ENCODE assay signal across 27 cellular contexts in the genomic region with DNA sequence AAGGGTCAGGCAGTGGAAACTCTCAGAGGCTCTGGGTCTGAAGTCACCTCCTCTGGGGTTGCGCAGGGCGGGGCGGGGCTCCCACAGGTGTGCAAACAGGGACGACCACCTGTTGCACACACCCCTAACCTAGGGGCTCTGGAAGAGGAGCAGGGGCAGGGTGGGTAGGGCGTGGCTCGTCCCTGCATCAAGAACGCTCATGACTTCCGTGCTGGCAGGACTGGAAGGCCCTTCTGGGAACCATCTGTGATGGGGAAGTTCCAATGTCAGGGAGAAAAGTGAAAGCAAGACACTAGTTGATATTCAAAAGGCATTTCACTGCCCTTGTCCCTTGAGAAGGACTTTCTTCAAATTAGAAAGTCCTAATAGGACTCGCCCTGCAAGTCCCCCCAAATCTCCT. TPM values are rescaled to one million over a fixed set of nuclear protein-coding genes. Genes with fewer than 3 reads are reported as not detected.
DNase-seq lines count a peak whose midpoint lies in the region; ATAC-seq and TF ChIP-seq lines count a peak whose summit lies in the region.
"Had no signal": no experiment of that assay in that cellular context is flagged by ENCODE, and none has a peak within 500 bp of the region (broad histone marks: within the 10 kb centered on the region; RNA-seq: fewer than 3 reads in every experiment).

No MANE protein-coding gene starts in this region.

- no peaks in the 10 kb centered on the region for H3K9me3 ChIP-seq in endodermal cell (ENCODE audit: control insufficient read depth, low read length)
- H3K9me3 ChIP-seq: pancreas, right lobe of liver had no signal

- H3K36me3 ChIP-seq in endodermal cell (ENCODE audit: control insufficient read depth, insufficient read depth, low read length) = no peaks in the 10 kb centered on the region
- H3K36me3 ChIP-seq: pancreas had no signal

- POLR2A ChIA-PET in RWPE1 (lab: Yijun Ruan, JAX; ENCODE audit: low non-redundant PET) = no interaction called here

- H3K27me3 Mint-ChIP-seq in endodermal cell (ENCODE audit: insufficient read depth) = peaks cover 1% of the 10 kb centered on the region
- H3K27me3 Mint-ChIP-seq in stimulated activated memory B cell treated with anti-CD40 and anti-IgM and Interleukin-4, amounts not matched to agents 10 μg/mL and 1 μg/mL and 100 μg/mL, for 72 hours = no peaks in the 10 kb centered on the region
- H3K27me3 Mint-ChIP-seq: activated naive CD8-positive, alpha-beta T cell treated with anti-CD3 and anti-CD28 coated beads, Interleukin-2, amount 50 U/mL, for 24 hours; CD4-positive, alpha-beta memory T cell; naive thymus-derived CD8-positive, alpha-beta T cell; T-cell had no signal

- no peak overlapping the region for H3K4me3 ChIP-seq in endodermal cell (ENCODE audit: low read length)
- H3K4me3 ChIP-seq: hepatocyte, pancreas, right lobe of liver had no signal

- peaks cover 25% of the 10 kb centered on the region for H3K4me1 Mint-ChIP-seq in endodermal cell
- peaks cover 18% of the 10 kb centered on the region for H3K4me1 Mint-ChIP-seq in stimulated activated memory B cell treated with anti-CD40 and anti-IgM and Interleukin-4, amounts not matched to agents 10 μg/mL and 1 μg/mL and 100 μg/mL, for 72 hours

- no peaks in the 10 kb centered on the region for H3K27me3 ChIP-seq in endodermal cell (ENCODE audit: control insufficient read depth, insufficient read depth, low read length, poor library complexity, severe bottlenecking)
- H3K27me3 ChIP-seq: foreskin keratinocyte, hepatocyte, pancreas, right lobe of liver had no signal

- peak overlapping the region; percentile 99 for H3K27ac ChIP-seq in RWPE1
- H3K27ac ChIP-seq in endodermal cell (ENCODE audit: low read depth, low read length) = no peak overlapping the region
- H3K27ac ChIP-seq: 22Rv1, foreskin keratinocyte, hepatocyte, pancreas, right lobe of liver had no signal

- CTCF ChIA-PET in RWPE1 (lab: Yijun Ruan, JAX) = interaction anchor here (0.6 kb wide), 2 partner anchors 18 to 1018 kb away, joined by 4 to 10 read pairs; no protein-coding TSS in a partner anchor

- no peak overlapping the region for H3K9ac ChIP-seq in endodermal cell (ENCODE audit: extremely low read depth, low read length, poor library complexity, severe bottlenecking)

- H3K9me3 Mint-ChIP-seq in endodermal cell = no peaks in the 10 kb centered on the region
- H3K9me3 Mint-ChIP-seq in stimulated activated memory B cell treated with anti-CD40 and anti-IgM and Interleukin-4, amounts not matched to agents 10 μg/mL and 1 μg/mL and 100 μg/mL, for 72 hours = no peaks in the 10 kb centered on the region
- H3K9me3 Mint-ChIP-seq: activated naive CD8-positive, alpha-beta T cell treated with anti-CD3 and anti-CD28 coated beads, Interleukin-2, amount 50 U/mL, for 24 hours; CD4-positive, alpha-beta memory T cell; mesothelial cell of epicardium; naive thymus-derived CD8-positive, alpha-beta T cell; T-cell had no signal

- TF ChIP-seq CTCF in RWPE1 (conservative IDR thresholded peaks at IDR 0.05; ENCODE audit: low read depth) = no peak
- no peak for TF ChIP-seq CTCF in endodermal cell (conservative IDR thresholded peaks at IDR 0.05)

- WGBS in endodermal cell (ENCODE audit: insufficient coverage in 1 of 2, insufficient read length in 1 of 2), 2 experiments = 91 to 95% methylated on average over 2 to 9 of the region's 9 CpGs

- ATAC-seq in stimulated activated memory B cell treated with anti-CD40 and anti-IgM and Interleukin-4, amounts not matched to agents 10 μg/mL and 1 μg/mL and 100 μg/mL, for 72 hours = no peak
- ATAC-seq: activated naive CD8-positive, alpha-beta T cell treated with anti-CD3 and anti-CD28 coated beads, Interleukin-2, amount 50 U/mL, for 24 hours; foreskin keratinocyte; naive thymus-derived CD8-positive, alpha-beta T cell; pancreas; stimulated activated naive CD8-positive, alpha-beta T cell treated with anti-CD3 and anti-CD28 coated beads, Interleukin-15, Interleukin-2, amounts not matched to agents 100 U/mL and 50 U/mL, for 24 hours; T-cell had no signal

- H3K27ac Mint-ChIP-seq in endodermal cell = no peak overlapping the region
- H3K27ac Mint-ChIP-seq in stimulated activated memory B cell treated with anti-CD40 and anti-IgM and Interleukin-4, amounts not matched to agents 10 μg/mL and 1 μg/mL and 100 μg/mL, for 72 hours = peak overlapping the region; percentile 20
- H3K27ac Mint-ChIP-seq: activated naive CD8-positive, alpha-beta T cell treated with anti-CD3 and anti-CD28 coated beads, Interleukin-2, amount 50 U/mL, for 24 hours; CD4-positive, alpha-beta memory T cell; mesothelial cell of epicardium; naive thymus-derived CD8-positive, alpha-beta T cell; T-cell had no signal

- H3K36me3 Mint-ChIP-seq in endodermal cell (ENCODE audit: low read depth) = no peaks in the 10 kb centered on the region
- H3K36me3 Mint-ChIP-seq in stimulated activated memory B cell treated with anti-CD40 and anti-IgM and Interleukin-4, amounts not matched to agents 10 μg/mL and 1 μg/mL and 100 μg/mL, for 72 hours = no peaks in the 10 kb centered on the region
- H3K36me3 Mint-ChIP-seq: mesothelial cell of epicardium; naive thymus-derived CD8-positive, alpha-beta T cell; T-cell had no signal

- peaks cover 12% of the 10 kb centered on the region for H3K4me1 ChIP-seq in endodermal cell (ENCODE audit: control insufficient read depth, insufficient read depth, low read length)
- H3K4me1 ChIP-seq: right lobe of liver had no signal

- no peak overlapping the region for H3K4me3 Mint-ChIP-seq in endodermal cell
- H3K4me3 Mint-ChIP-seq in stimulated activated memory B cell treated with anti-CD40 and anti-IgM and Interleukin-4, amounts not matched to agents 10 μg/mL and 1 μg/mL and 100 μg/mL, for 72 hours = no peak overlapping the region
- H3K4me3 Mint-ChIP-seq: activated naive CD8-positive, alpha-beta T cell treated with anti-CD3 and anti-CD28 coated beads, Interleukin-2, amount 50 U/mL, for 24 hours; CD4-positive, alpha-beta memory T cell; mesothelial cell of epicardium; naive thymus-derived CD8-positive, alpha-beta T cell; T-cell had no signal

- DNase-seq in DMS 273 (lab: John Stamatoyannopoulos, UW; ENCODE audit: unreplicated experiment) (peak; percentile 53), DMS 273 treated with DMSO at 0.1 percent for 48 hours (lab: John Stamatoyannopoulos, UW) (no peak), RWPE1 (ENCODE audit: low spot score) (no peak), endodermal cell (peak; percentile 43), NCI-H1694 (lab: John Stamatoyannopoulos, UW) (no peak), NCI-H2029 treated with DMSO at 0.1 percent for 48 hours (lab: John Stamatoyannopoulos, UW) (no peak)
- DNase-seq in NK-92 treated with Interleukin-12 subunit alpha and Interleukin-12 subunit beta, amount 100 ng/mL, for 24 hours (lab: John Stamatoyannopoulos, UW) = no peak
- DNase-seq: activated CD4-positive, alpha-beta T cell treated with anti-CD3 and anti-CD28 coated beads for 1 hour; activated gamma-delta T cell treated with Interleukin-2 at 50 U/mL for 16 hours; activated naive CD8-positive, alpha-beta T cell treated with anti-CD3 and anti-CD28 coated beads, Interleukin-2, amount 50 U/mL, for 24 hours; CD4-positive, alpha-beta memory T cell; effector CD8-positive, alpha-beta T cell; erythroblast; foreskin keratinocyte; Karpas-422; naive thymus-derived CD8-positive, alpha-beta T cell; NCI-H187 treated with DMSO at 0.1 percent for 48 hours; NCI-H2227 treated with DMSO at 0.1 percent for 48 hours; stimulated activated CD4-positive, alpha-beta T cell treated with anti-CD3 and anti-CD28 coated beads, Interleukin-4, amount 100 ng/mL, for 4 hours; stimulated activated naive CD8-positive, alpha-beta T cell treated with anti-CD3 and anti-CD28 coated beads, Interleukin-15, Interleukin-2, amounts not matched to agents 100 U/mL and 50 U/mL, for 24 hours; T-cell had no signal

RNA-seq across cellular contexts. Expression of gene CLSTN1, which starts 22.1 kb away (rescaled TPM):
- 100 to 1,000 TPM in 1 of 2 donors, 10 to 100 TPM in 1; 96.6 to 116 TPM for total RNA-seq in endodermal cell
- 119 TPM for polyA plus RNA-seq in endodermal cell (2013, experiment 1 of 2)
- polyA plus RNA-seq in endodermal cell (2013, experiment 2 of 2) = 110 TPM

Comparison
In these comparisons a context has a peak if more than half of its experiments do, and no peak if none do; other contexts are left out.
1. DNase-seq: peak in DMS 273 (single experiment) and endodermal cell (single experiment); none in DMS 273 treated with DMSO at 0.1 percent for 48 hours (single experiment), RWPE1 (single experiment), NCI-H1694 (single experiment), NK-92 treated with Interleukin-12 subunit alpha and Interleukin-12 subunit beta, amount 100 ng/mL, for 24 hours (single experiment) and NCI-H2029 treated with DMSO at 0.1 percent for 48 hours (single experiment).